ENCODE assay signal across 28 cellular contexts in genomic region chr2:98263362-98263761, GRCh38.
"Had no signal": no experiment of that assay in that cellular context is flagged by ENCODE, and none has a peak within 500 bp of the region (broad histone marks: within the 10 kb centered on the region; RNA-seq: fewer than 3 reads in every experiment).

No MANE protein-coding gene starts in this region.

- FAIRE-seq: small intestine, urothelium cell line had no signal

- H3K4me1 ChIP-seq: neural progenitor cell, parathyroid adenoma, psoas muscle, right lobe of liver, sigmoid colon, stomach, thyroid gland, tibial nerve, upper lobe of left lung, vagina had no signal

- H3K9me3 ChIP-seq: thyroid gland had no signal

- DNase-seq: occipital lobe; ovary; posterior cingulate gyrus; psoas muscle; right cardiac atrium; right lobe of liver; sigmoid colon; small intestine; stimulated activated CD4-positive, alpha-beta T cell treated with anti-CD3 and anti-CD28 coated beads, Interleukin-15, amount 100 ng/mL, for 24 hours; stimulated activated CD4-positive, alpha-beta T cell treated with anti-CD3 and anti-CD28 coated beads, Interleukin-2, amount 100 ng/mL, for 24 hours; stimulated activated CD4-positive, alpha-beta T cell treated with anti-CD3 and anti-CD28 coated beads, Interleukin-2, amount 100 ng/mL, for 48 hours; stimulated activated CD4-positive, alpha-beta T cell treated with anti-CD3 and anti-CD28 coated beads, Interleukin-4, amount 100 ng/mL, for 24 hours; stimulated activated naive B cell treated with anti-CD40 and anti-IgM and Interleukin-4, amounts not matched to agents 10 μg/mL and 1 μg/mL and 100 μg/mL, for 72 hours; stimulated activated naive CD4-positive, alpha-beta T cell treated with Interleukin-2 at 50 U/mL for 16 hours; stomach; thyroid gland; trophoblast cell; upper lobe of left lung had no signal

- H3K27ac ChIP-seq: neural progenitor cell, ovary, parathyroid adenoma, psoas muscle, right lobe of liver, sigmoid colon, stomach, thoracic aorta, thyroid gland, tibial nerve, upper lobe of left lung, vagina had no signal

- H3K4me3 Mint-ChIP-seq: nephron; neural progenitor cell; stimulated activated effector memory CD8-positive, alpha-beta T cell treated with anti-CD3 and anti-CD28 coated beads, Interleukin-12 subunit alpha, Interleukin-12 subunit beta, amount 100 ng/mL, for 72 hours; stimulated activated naive B cell treated with anti-CD40 and anti-IgM and Interleukin-4, amounts not matched to agents 10 μg/mL and 1 μg/mL and 100 μg/mL, for 72 hours; stimulated activated naive CD8-positive, alpha-beta T cell treated with anti-CD3 and anti-CD28 coated beads, Interleukin-15, Interleukin-2, amounts not matched to agents 100 ng/mL and 50 ng/mL, for 24 hours had no signal

- H3K4me1 Mint-ChIP-seq: nephron; neural progenitor cell; stimulated activated effector memory CD8-positive, alpha-beta T cell treated with anti-CD3 and anti-CD28 coated beads, Interleukin-12 subunit alpha, Interleukin-12 subunit beta, amount 100 ng/mL, for 72 hours had no signal

- H3K27me3 ChIP-seq: neural progenitor cell, ovary, right lobe of liver, sigmoid colon, stomach, thyroid gland, tibial nerve, upper lobe of left lung, vagina had no signal

- H3K4me3 ChIP-seq: neural progenitor cell, ovary, psoas muscle, right lobe of liver, sigmoid colon, stomach, thoracic aorta, thyroid gland, tibial nerve, upper lobe of left lung, vagina had no signal

- H3K9ac ChIP-seq: neural progenitor cell, parathyroid adenoma had no signal

- H3K27ac Mint-ChIP-seq: nephron; neural progenitor cell; progenitor cell of endocrine pancreas; stimulated activated effector memory CD8-positive, alpha-beta T cell treated with anti-CD3 and anti-CD28 coated beads, Interleukin-12 subunit alpha, Interleukin-12 subunit beta, amount 100 ng/mL, for 72 hours; stimulated activated naive B cell treated with anti-CD40 and anti-IgM and Interleukin-4, amounts not matched to agents 10 μg/mL and 1 μg/mL and 100 μg/mL, for 72 hours; stimulated activated naive CD8-positive, alpha-beta T cell treated with anti-CD3 and anti-CD28 coated beads, Interleukin-15, Interleukin-2, amounts not matched to agents 100 ng/mL and 50 ng/mL, for 24 hours had no signal

- H3K36me3 ChIP-seq: neural progenitor cell, ovary, right lobe of liver, sigmoid colon, stomach, thoracic aorta, thyroid gland, tibial nerve, upper lobe of left lung, vagina had no signal

- H3K27me3 Mint-ChIP-seq: progenitor cell of endocrine pancreas had no signal

- H3K36me3 Mint-ChIP-seq: neural progenitor cell; stimulated activated effector memory CD8-positive, alpha-beta T cell treated with anti-CD3 and anti-CD28 coated beads, Interleukin-12 subunit alpha, Interleukin-12 subunit beta, amount 100 ng/mL, for 72 hours had no signal
